In genomic region chr21:41974752-41975053, GRCh38 we compare ENCODE assay signal across 12 cellular contexts.
"Had no signal": no experiment of that assay in that cellular context is flagged by ENCODE, and none has a peak within 500 bp of the region (broad histone marks: within the 10 kb centered on the region; RNA-seq: fewer than 3 reads in every experiment).

No MANE protein-coding gene starts in this region.

- H3K27me3 ChIP-seq: cardiac muscle cell, heart right ventricle, vagina had no signal

- DNase-seq: activated CD4-positive, alpha-beta T cell treated with anti-CD3 and anti-CD28 coated beads for 48 hours; activated naive CD4-positive, alpha-beta T cell; effector CD8-positive, alpha-beta T cell; stimulated activated CD4-positive, alpha-beta T cell treated with anti-CD3 and anti-CD28 coated beads, Interleukin-4, amount 100 ng/mL, for 24 hours; tibial artery had no signal

- H3K36me3 ChIP-seq: cardiac muscle cell, heart right ventricle, tibial artery, vagina had no signal

- H3K4me1 ChIP-seq: psoas muscle, tibial artery had no signal

- H3K4me3 ChIP-seq: cardiac muscle cell, heart right ventricle, psoas muscle, tibial artery, vagina had no signal

- H3K4me3 Mint-ChIP-seq: mesothelial cell of epicardium; T-helper 1 cell treated with Interleukin-12 subunit alpha and Interleukin-12 subunit beta and Interleukin-4 antibody, amounts not matched to agents 30 μg/mL and 1 μg/mL, for 36 hours; WTC11 had no signal

- H3K27ac ChIP-seq: cardiac muscle cell, psoas muscle, tibial artery, vagina had no signal

- H3K27ac Mint-ChIP-seq: mesothelial cell of epicardium, WTC11 had no signal

- H3K9me3 ChIP-seq: psoas muscle, tibial artery, vagina had no signal
